In the genomic region with DNA sequence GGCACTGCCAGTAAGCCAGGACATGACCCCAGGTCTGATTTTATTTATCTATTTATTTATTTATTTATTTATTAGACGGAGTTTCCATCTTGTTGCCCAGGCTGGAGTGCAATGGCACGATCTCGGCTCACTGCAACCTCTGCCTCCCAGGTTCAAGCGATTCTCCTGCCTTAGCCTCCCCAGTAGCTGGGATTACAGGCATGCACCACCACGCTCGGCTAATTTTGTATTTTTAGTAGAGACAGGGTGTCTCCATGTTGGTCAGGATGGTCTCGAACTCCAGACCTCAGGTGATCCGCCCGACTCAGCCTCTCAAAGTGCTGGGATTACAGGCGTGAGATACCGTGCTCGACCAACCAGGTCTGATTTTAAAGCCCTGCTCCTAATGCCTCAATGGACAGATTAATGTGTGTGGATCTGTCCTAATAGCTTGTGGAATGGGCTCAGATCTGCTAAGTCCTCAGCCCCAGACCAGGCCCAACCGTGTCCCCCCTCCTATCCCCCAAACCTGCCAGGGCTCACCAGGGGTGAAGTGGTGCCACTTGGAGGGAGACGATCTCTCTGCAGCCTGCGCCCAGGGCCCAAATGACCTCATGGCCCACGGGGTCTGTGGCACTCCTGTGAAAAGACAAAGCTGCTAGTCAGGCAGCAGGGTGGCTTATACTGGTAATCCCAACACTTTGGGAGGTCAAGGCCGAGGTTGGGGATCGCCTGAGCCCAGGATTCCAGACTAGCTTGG, we compare ENCODE assay signal across 5 cellular contexts. TPM values are rescaled to one million over a fixed set of nuclear protein-coding genes. Genes with fewer than 3 reads are reported as not detected.
"Had no signal": no experiment of that assay in that cellular context is flagged by ENCODE, and none has a peak within 500 bp of the region (broad histone marks: within the 10 kb centered on the region; RNA-seq: fewer than 3 reads in every experiment).

No MANE protein-coding gene starts in this region.

RNA-seq across cellular contexts. Expression of a gene that starts 30.5 kb away (rescaled TPM):
- total RNA-seq: M059J, PC-3, Peyer's patch, Right ventricle myocardium superior, SJSA1 had no signal
